ENCODE assay signal across 1 cellular context in genomic region chr15:62119926-62120273, GRCh38.
TF ChIP-seq lines count a peak whose summit lies in the region.

No MANE protein-coding gene starts in this region.

TF ChIP-seq in K562, 482 proteins besides CTCF, POLR2A, EP300 and RAD21:
- peak; percentile 53; the same call in 1 of the 2 replicates for TF ChIP-seq ZNF589 (CRISPR knock-in tag; IDR thresholded peaks at IDR 0.05; ENCODE audit: low read depth)
- TF ChIP-seq ZKSCAN8 (CRISPR knock-in tag; IDR thresholded peaks at IDR 0.05), result peak; percentile 13; the same call in 1 of the 2 replicates
- TF ChIP-seq ZNF175 (CRISPR knock-in tag; IDR thresholded peaks at IDR 0.05; ENCODE audit: low read depth), result peak; percentile 23; the same call in 1 of the 2 replicates
- TF ChIP-seq NFIC (IDR thresholded peaks at IDR 0.05), result no peak
- no peak for TF ChIP-seq ARID2 (IDR thresholded peaks at IDR 0.05)
TF ChIP-seq in K562: peak in this region for 3.
